In genomic region chr10:110651044-110651958, GRCh38 we compare ENCODE assay signal across 8 cellular contexts. TPM values are rescaled to one million over a fixed set of nuclear protein-coding genes. Genes with fewer than 3 reads are reported as not detected.
DNase-seq lines count a peak whose midpoint lies in the region; ATAC-seq and TF ChIP-seq lines count a peak whose summit lies in the region.

No MANE protein-coding gene starts in this region.

- H3K9me3 ChIP-seq in CD8-positive, alpha-beta T cell (ENCODE audit: low read length), result no peaks in the 10 kb centered on the region

- H3K36me3 ChIP-seq in CD8-positive, alpha-beta T cell (ENCODE audit: insufficient read depth, low read length), result no peaks in the 10 kb centered on the region

- no peak overlapping the region for H3K27ac ChIP-seq in CD8-positive, alpha-beta T cell (ENCODE audit: low read depth, low read length)

- CTCF ChIA-PET in CD8-positive, alpha-beta T cell (lab: Charles Lee), result no interaction called here

- no peak overlapping the region for H3K4me3 Mint-ChIP-seq in CD8-positive, alpha-beta T cell
- no peak overlapping the region for H3K4me3 Mint-ChIP-seq in central memory CD8-positive, alpha-beta T cell
- no peak overlapping the region for H3K4me3 Mint-ChIP-seq in stimulated activated effector memory CD8-positive, alpha-beta T cell treated with anti-CD3 and anti-CD28 coated beads, Interleukin-12 subunit alpha, Interleukin-12 subunit beta, amount 100 ng/mL, for 72 hours

- POLR2A ChIA-PET in CD8-positive, alpha-beta T cell (lab: Charles Lee), result no interaction called here

- no peaks in the 10 kb centered on the region for H3K4me1 ChIP-seq in CD8-positive, alpha-beta T cell (ENCODE audit: insufficient read depth, low read length)

- H3K4me1 Mint-ChIP-seq in CD8-positive, alpha-beta T cell (ENCODE audit: low read depth), result peaks cover 8% of the 10 kb centered on the region
- H3K4me1 Mint-ChIP-seq in central memory CD8-positive, alpha-beta T cell, result no peaks in the 10 kb centered on the region
- H3K4me1 Mint-ChIP-seq in stimulated activated effector memory CD8-positive, alpha-beta T cell treated with anti-CD3 and anti-CD28 coated beads, Interleukin-12 subunit alpha, Interleukin-12 subunit beta, amount 100 ng/mL, for 72 hours, result peaks cover 5% of the 10 kb centered on the region

- H3K4me3 ChIP-seq in CD8-positive, alpha-beta T cell (ENCODE audit: low read depth, low read length), result no peak overlapping the region

- intact Hi-C loops in CD8-positive, alpha-beta T cell (cut with DNase I, micrococcal nuclease), result no loop called here

- peaks cover 3% of the 10 kb centered on the region for H3K27me3 ChIP-seq in CD8-positive, alpha-beta T cell (ENCODE audit: insufficient read depth, low read length)

- no peak overlapping the region for H3K27ac Mint-ChIP-seq in CD8-positive, alpha-beta T cell
- H3K27ac Mint-ChIP-seq in central memory CD8-positive, alpha-beta T cell (ENCODE audit: low read depth), result no peak overlapping the region
- no peak overlapping the region for H3K27ac Mint-ChIP-seq in stimulated activated effector memory CD8-positive, alpha-beta T cell treated with anti-CD3 and anti-CD28 coated beads, Interleukin-12 subunit alpha, Interleukin-12 subunit beta, amount 100 ng/mL, for 72 hours

- no peak for TF ChIP-seq CTCF in CD8-positive, alpha-beta T cell (IDR thresholded peaks at IDR 0.05)

- no peaks in the 10 kb centered on the region for H3K36me3 Mint-ChIP-seq in CD8-positive, alpha-beta T cell
- H3K36me3 Mint-ChIP-seq in central memory CD8-positive, alpha-beta T cell (ENCODE audit: insufficient read depth), result no peaks in the 10 kb centered on the region
- H3K36me3 Mint-ChIP-seq in stimulated activated effector memory CD8-positive, alpha-beta T cell treated with anti-CD3 and anti-CD28 coated beads, Interleukin-12 subunit alpha, Interleukin-12 subunit beta, amount 100 ng/mL, for 72 hours, result no peaks in the 10 kb centered on the region

- no peaks in the 10 kb centered on the region for H3K9me3 Mint-ChIP-seq in CD8-positive, alpha-beta T cell
- H3K9me3 Mint-ChIP-seq in central memory CD8-positive, alpha-beta T cell, result no peaks in the 10 kb centered on the region
- no peaks in the 10 kb centered on the region for H3K9me3 Mint-ChIP-seq in stimulated activated effector memory CD8-positive, alpha-beta T cell treated with anti-CD3 and anti-CD28 coated beads, Interleukin-12 subunit alpha, Interleukin-12 subunit beta, amount 100 ng/mL, for 72 hours

- peaks cover 39% of the 10 kb centered on the region for H3K27me3 Mint-ChIP-seq in CD8-positive, alpha-beta T cell (ENCODE audit: low read depth)
- peaks cover 75% of the 10 kb centered on the region for H3K27me3 Mint-ChIP-seq in central memory CD8-positive, alpha-beta T cell

- peak in 2 of 7 experiments; percentile 11 to 37 for DNase-seq in CD8-positive, alpha-beta T cell
- no peak for DNase-seq in central memory CD8-positive, alpha-beta T cell (ENCODE audit: low spot score in 2 of 2)
- DNase-seq in stimulated activated effector memory CD8-positive, alpha-beta T cell treated with anti-CD3 and anti-CD28 coated beads, Interleukin-12 subunit alpha, Interleukin-12 subunit beta, amount 100 ng/mL, for 72 hours (ENCODE audit: low spot score in 2 of 2), result no peak
- DNase-seq in NCI-H748 treated with DMSO at 0.1 percent for 48 hours (lab: John Stamatoyannopoulos, UW), result no peak
- DNase-seq in occipital lobe (lab: John Stamatoyannopoulos, UW), result no peak

- ATAC-seq in CD8-positive, alpha-beta T cell, result peak; percentile 49
- ATAC-seq in GM19463 (IDR thresholded peaks at IDR 0.05; ENCODE audit: unreplicated experiment) (peak; percentile 85), HG03520 (IDR thresholded peaks at IDR 0.05; ENCODE audit: unreplicated experiment) (peak; percentile 67), HG03045 (IDR thresholded peaks at IDR 0.05; ENCODE audit: unreplicated experiment) (no peak)
- peak; percentile 43 for ATAC-seq in central memory CD8-positive, alpha-beta T cell (replicated peaks; ENCODE audit: extremely low read depth, poor library complexity, severe bottlenecking)
- ATAC-seq in stimulated activated effector memory CD8-positive, alpha-beta T cell treated with anti-CD3 and anti-CD28 coated beads, Interleukin-12 subunit alpha, Interleukin-12 subunit beta, amount 100 ng/mL, for 72 hours, result peak; percentile 78

RNA-seq across cellular contexts. Expression of gene RBM20, which starts 7.2 kb away (rescaled TPM):
- total RNA-seq in CD8-positive, alpha-beta T cell, result 1 to 10 TPM; 1.3 to 1.7 TPM
- 2.2 TPM for total RNA-seq in occipital lobe
